ENCODE assay signal across 16 cellular contexts in genomic region chr5:142677212-142677611, GRCh38. TPM values are rescaled to one million over a fixed set of nuclear protein-coding genes. Genes with fewer than 3 reads are reported as not detected.
A peak's percentile ranks its signal among the peaks of the same experiment; 100 is the strongest.
DNase-seq lines count a peak whose midpoint lies in the region; ATAC-seq and TF ChIP-seq lines count a peak whose summit lies in the region.
"Had no signal": no experiment of that assay in that cellular context is flagged by ENCODE, and none has a peak within 500 bp of the region (broad histone marks: within the 10 kb centered on the region; RNA-seq: fewer than 3 reads in every experiment).

No MANE protein-coding gene starts in this region.

- 53% methylated on average over 2 of the region's 2 CpGs for WGBS in smooth muscle cell (ENCODE audit: low lambda C conversion rate)

- H2AFZ ChIP-seq in smooth muscle cell (ENCODE audit: low read depth), result no peak overlapping the region

- no peaks in the 10 kb centered on the region for H3K4me1 Mint-ChIP-seq in natural killer cell treated with Interleukin-12 subunit alpha and Interleukin-12 subunit beta and Interleukin-15 and Interleukin-18, amount 100 ng/mL, for 72 hours (ENCODE audit: low read depth in 2 of 2)
- H3K4me1 Mint-ChIP-seq: CD8-positive, alpha-beta memory T cell had no signal

- no peak overlapping the region for H3K9ac ChIP-seq in smooth muscle cell (ENCODE audit: low read depth)
- H3K9ac ChIP-seq: BLaER1 had no signal

- no peak for TF ChIP-seq CTCF in epithelial cell of esophagus (IDR thresholded peaks at IDR 0.05; ENCODE audit: insufficient read depth, low read depth, low read length, missing control alignments)
- TF ChIP-seq CTCF in smooth muscle cell (IDR thresholded peaks at IDR 0.05; ENCODE audit: borderline replicate concordance, insufficient read depth, poor library complexity, severe bottlenecking), result no peak
- no peak for TF ChIP-seq CTCF in GM13977 (IDR thresholded peaks at IDR 0.05; ENCODE audit: extremely low read depth, insufficient read depth, missing control alignments)

- no peaks in the 10 kb centered on the region for H3K36me3 Mint-ChIP-seq in natural killer cell treated with Interleukin-12 subunit alpha and Interleukin-12 subunit beta and Interleukin-15 and Interleukin-18, amount 100 ng/mL, for 72 hours

- peaks cover 20% of the 10 kb centered on the region for H3K4me1 ChIP-seq in smooth muscle cell (ENCODE audit: low read depth)
- H3K4me1 ChIP-seq: BLaER1 had no signal

- in situ Hi-C loops in GM13977 (cut with MboI; ENCODE audit: low pct_unique_long_range_greater_than_20kb, low sequenced_read_pairs, unreplicated experiment), result no loop called here

- H3K27ac ChIP-seq in smooth muscle cell (ENCODE audit: low read depth), result peak overlapping the region; percentile 80
- H3K27ac ChIP-seq: BLaER1 had no signal

- H3F3A ChIP-seq in smooth muscle cell (ENCODE audit: low read depth), result peaks cover 5% of the 10 kb centered on the region

- no peak for ATAC-seq in natural killer cell treated with Interleukin-12 subunit alpha and Interleukin-12 subunit beta and Interleukin-15 and Interleukin-18, amount 100 ng/mL, for 72 hours
- ATAC-seq: Panc1, SK-N-SH treated with all-trans-retinoic acid at 6 μM for 48 hours had no signal

- H3K9me3 Mint-ChIP-seq in natural killer cell treated with Interleukin-12 subunit alpha and Interleukin-12 subunit beta and Interleukin-15 and Interleukin-18, amount 100 ng/mL, for 72 hours, result no peaks in the 10 kb centered on the region

- H4K20me1 ChIP-seq in smooth muscle cell (ENCODE audit: low read depth), result no peaks in the 10 kb centered on the region
- H4K20me1 ChIP-seq: BLaER1 had no signal

- DNase-seq in ELR (ENCODE audit: low read depth) (peak; percentile 52), MG63 (peak; percentile 46), epithelial cell of esophagus (ENCODE audit: low read depth) (peak; percentile 74), smooth muscle cell (lab: John Stamatoyannopoulos, UW; ENCODE audit: unreplicated experiment) (no peak), amniotic stem cell (lab: John Stamatoyannopoulos, UW) (no peak), GM13977 (ENCODE audit: low spot score) (no peak)
- DNase-seq in natural killer cell treated with Interleukin-12 subunit alpha and Interleukin-12 subunit beta and Interleukin-15 and Interleukin-18, amount 100 ng/mL, for 72 hours (ENCODE audit: low spot score), result no peak
- no peak for DNase-seq in NK-92 treated with Interleukin-12 subunit alpha and Interleukin-12 subunit beta, amount 100 ng/mL, for 24 hours (lab: John Stamatoyannopoulos, UW)
- DNase-seq: CD8-positive, alpha-beta memory T cell; H7; NCI-H1048; NCI-H1694; SHP77 had no signal

- H3K4me3 ChIP-seq in MG63, result no peak overlapping the region
- H3K4me3 ChIP-seq in epithelial cell of esophagus (ENCODE audit: low read length), result no peak overlapping the region
- no peak overlapping the region for H3K4me3 ChIP-seq in smooth muscle cell
- H3K4me3 ChIP-seq: BLaER1 had no signal

- H3K27ac Mint-ChIP-seq in natural killer cell treated with Interleukin-12 subunit alpha and Interleukin-12 subunit beta and Interleukin-15 and Interleukin-18, amount 100 ng/mL, for 72 hours, result no peak overlapping the region
- H3K27ac Mint-ChIP-seq: CD8-positive, alpha-beta memory T cell had no signal

- H3K79me2 ChIP-seq in smooth muscle cell (ENCODE audit: low read depth), result no peaks in the 10 kb centered on the region

- no peaks in the 10 kb centered on the region for H3K36me3 ChIP-seq in MG63
- H3K36me3 ChIP-seq in smooth muscle cell (ENCODE audit: low read depth), result no peaks in the 10 kb centered on the region
- H3K36me3 ChIP-seq: BLaER1 had no signal

- H3K27me3 ChIP-seq in MG63, result no peaks in the 10 kb centered on the region
- no peaks in the 10 kb centered on the region for H3K27me3 ChIP-seq in smooth muscle cell (ENCODE audit: low read depth)
- H3K27me3 ChIP-seq: BLaER1 had no signal

- no peak overlapping the region for H3K4me3 Mint-ChIP-seq in natural killer cell treated with Interleukin-12 subunit alpha and Interleukin-12 subunit beta and Interleukin-15 and Interleukin-18, amount 100 ng/mL, for 72 hours
- H3K4me3 Mint-ChIP-seq: CD8-positive, alpha-beta memory T cell had no signal

- no peaks in the 10 kb centered on the region for H3K9me3 ChIP-seq in MG63
- H3K9me3 ChIP-seq in smooth muscle cell (replicated peaks; ENCODE audit: low read depth), result no peaks in the 10 kb centered on the region

- H3K4me2 ChIP-seq in smooth muscle cell, result no peak overlapping the region
- H3K4me2 ChIP-seq: BLaER1 had no signal

- peaks cover 0 to 7% of the 10 kb centered on the region in 2 donors for H3K27me3 Mint-ChIP-seq in natural killer cell treated with Interleukin-12 subunit alpha and Interleukin-12 subunit beta and Interleukin-15 and Interleukin-18, amount 100 ng/mL, for 72 hours

RNA-seq across cellular contexts. Expression of gene FGF1, which starts 8.7 kb away (rescaled TPM):
- total RNA-seq in MG63 (2014; rRNA removed; shearing (Covaris generic); ENCODE audit: low replicate concordance), result 0.57 and 1.1 TPM in 2 replicates
- total RNA-seq in smooth muscle cell, result 36.5 and 111 TPM in 2 replicates
- polyA plus RNA-seq in smooth muscle cell, result 50.2 and 91.7 TPM in 2 replicates
- total RNA-seq in natural killer cell treated with Interleukin-12 subunit alpha and Interleukin-12 subunit beta and Interleukin-15 and Interleukin-18, amount 100 ng/mL, for 72 hours, result not detected
- total RNA-seq: CD8-positive, alpha-beta memory T cell had no signal
- polyA plus RNA-seq: CD8-positive, alpha-beta memory T cell had no signal

Comparison
In these comparisons a context has a peak if more than half of its experiments do, and no peak if none do; other contexts are left out.
1. DNase-seq: peak in ELR (single experiment), MG63 (single experiment) and epithelial cell of esophagus (single experiment); none in smooth muscle cell (single experiment), amniotic stem cell (single experiment), GM13977 (single experiment), natural killer cell treated with Interleukin-12 subunit alpha and Interleukin-12 subunit beta and Interleukin-15 and Interleukin-18, amount 100 ng/mL, for 72 hours (single experiment) and NK-92 treated with Interleukin-12 subunit alpha and Interleukin-12 subunit beta, amount 100 ng/mL, for 24 hours (single experiment).
2. RNA of gene FGF1, which starts 8.7 kb away (total RNA-seq): 36.5 to 111 TPM in smooth muscle cell; 0.57 to 1.1 TPM in MG63 and not detected in natural killer cell treated with Interleukin-12 subunit alpha and Interleukin-12 subunit beta and Interleukin-15 and Interleukin-18, amount 100 ng/mL, for 72 hours; every median in the first group is over 10 times any median in the second.